ENCODE assay signal across 15 cellular contexts in the genomic region with DNA sequence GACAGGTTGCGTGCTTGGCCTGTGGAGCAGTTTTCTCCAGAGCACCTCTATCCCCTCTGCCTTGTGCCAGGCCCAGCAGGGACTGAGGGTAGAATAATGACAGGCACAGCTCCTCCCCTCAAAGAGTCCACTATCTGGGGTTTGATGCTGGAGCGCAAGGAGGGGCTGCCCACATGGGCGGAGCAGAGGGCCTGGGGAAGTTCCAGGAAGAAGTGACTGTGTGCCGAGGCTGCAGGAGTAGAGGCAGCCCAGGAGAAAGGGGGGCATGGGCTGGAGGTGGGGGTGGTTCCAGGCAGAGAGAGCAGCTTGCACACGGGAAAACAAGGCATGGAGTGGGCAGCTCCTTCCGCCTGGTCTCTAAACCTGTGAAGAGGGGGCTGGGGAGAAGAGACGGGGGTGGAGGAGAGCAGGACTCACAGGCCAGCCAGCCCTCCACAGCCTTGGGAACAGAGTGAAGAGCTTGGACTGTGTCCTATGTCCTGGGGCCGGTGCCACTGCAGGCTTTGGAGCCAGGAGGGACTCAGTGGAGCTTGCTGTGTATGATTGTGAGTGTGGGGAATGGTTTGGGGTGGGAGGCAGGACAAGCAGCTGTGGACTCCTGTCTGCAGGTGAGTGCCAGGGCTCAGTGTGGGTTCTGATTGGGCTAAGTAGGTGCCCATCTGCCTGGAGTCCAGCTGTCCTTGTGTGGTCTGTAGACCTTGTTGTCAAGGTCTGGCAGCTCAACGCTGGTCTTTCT. TPM values are rescaled to one million over a fixed set of nuclear protein-coding genes. Genes with fewer than 3 reads are reported as not detected.
DNase-seq lines count a peak whose midpoint lies in the region; ATAC-seq, FAIRE-seq and TF ChIP-seq lines count a peak whose summit lies in the region.
"Had no signal": no experiment of that assay in that cellular context is flagged by ENCODE, and none has a peak within 500 bp of the region (broad histone marks: within the 10 kb centered on the region; RNA-seq: fewer than 3 reads in every experiment).

No MANE protein-coding gene starts in this region.

- peak; percentile 3 for DNase-seq in HepG2 (ENCODE audit: low spot score)
- DNase-seq in right lobe of liver, result no peak
- DNase-seq in activated naive CD8-positive, alpha-beta T cell treated with anti-CD3 and anti-CD28 coated beads, Interleukin-2, amount 10 ng/mL, durations not matched to agents 7 days and 5 days, result no peak
- no peak for DNase-seq in NCI-H1436 treated with DMSO at 0.1 percent for 48 hours (lab: John Stamatoyannopoulos, UW)
- DNase-seq in kidney tubule cell (ENCODE audit: low spot score), result no peak
- no peak for DNase-seq in osteoblast (ENCODE audit: insufficient read length, low spot score, missing footprints)
- DNase-seq: activated CD8-positive, alpha-beta memory T cell treated with anti-CD3 and anti-CD28 coated beads, Interleukin-2, amount 10 ng/mL, durations not matched to agents 7 days and 5 days; adrenal gland; SJCRH30 had no signal

- intact Hi-C loops in HepG2 (cut with micrococcal nuclease; ENCODE audit: unreplicated experiment), result no loop called here
- intact Hi-C loops in right lobe of liver (cut with DNase I), result no loop called here

- TF ChIP-seq CTCF in HepG2 (CRISPR knock-in tag; IDR thresholded peaks at IDR 0.05) (no peak), right lobe of liver (IDR thresholded peaks at IDR 0.05) (no peak), osteoblast (IDR thresholded peaks at IDR 0.05; ENCODE audit: extremely low read depth, low read depth, low read length) (no peak)

- H3K27ac Mint-ChIP-seq in activated naive CD8-positive, alpha-beta T cell treated with anti-CD3 and anti-CD28 coated beads, Interleukin-2, amount 10 ng/mL, durations not matched to agents 7 days and 5 days, result peak overlapping the region; percentile 59
- H3K27ac Mint-ChIP-seq: activated CD8-positive, alpha-beta memory T cell treated with anti-CD3 and anti-CD28 coated beads, Interleukin-2, amount 10 ng/mL, durations not matched to agents 7 days and 5 days; dendritic cell treated with granulocyte-macrophage colony-stimulating factor and Interleukin-4, amounts not matched to agents 40 ng/mL and 50 ng/mL, for 4 days; IgD-negative memory B cell had no signal

- H3K9me3 ChIP-seq in HepG2 (ENCODE audit: low read length) (no peaks in the 10 kb centered on the region), right lobe of liver (no peaks in the 10 kb centered on the region), osteoblast (ENCODE audit: low read depth, low read length) (no peaks in the 10 kb centered on the region)
- H3K9me3 ChIP-seq: adrenal gland, SJCRH30 had no signal

- H3K4me3 ChIP-seq in HepG2 (replicated peaks in 1 of 3; ENCODE audit: insufficient read depth in 1 of 3, low read depth in 2 of 3, low read length in 3 of 3) (no peak overlapping the region; a peak in 1 of 6 replicates), right lobe of liver (no peak overlapping the region), osteoblast (ENCODE audit: insufficient read depth, low read length) (no peak overlapping the region)
- H3K4me3 ChIP-seq: adrenal gland, SJCRH30 had no signal

- no peak overlapping the region; the same call in 1 of the 2 replicates for H3K4me2 ChIP-seq in HepG2 (ENCODE audit: low read depth, low read length)
- no peak overlapping the region for H3K4me2 ChIP-seq in osteoblast (ENCODE audit: insufficient read depth, low read length)

- peaks cover 22% of the 10 kb centered on the region for H3K36me3 Mint-ChIP-seq in activated naive CD8-positive, alpha-beta T cell treated with anti-CD3 and anti-CD28 coated beads, Interleukin-2, amount 10 ng/mL, durations not matched to agents 7 days and 5 days
- H3K36me3 Mint-ChIP-seq: activated CD8-positive, alpha-beta memory T cell treated with anti-CD3 and anti-CD28 coated beads, Interleukin-2, amount 10 ng/mL, durations not matched to agents 7 days and 5 days; IgD-negative memory B cell had no signal

- peaks cover 50% of the 10 kb centered on the region for H3K4me1 Mint-ChIP-seq in activated naive CD8-positive, alpha-beta T cell treated with anti-CD3 and anti-CD28 coated beads, Interleukin-2, amount 10 ng/mL, durations not matched to agents 7 days and 5 days

- H2AFZ ChIP-seq in HepG2 (ENCODE audit: low read length) (no peak overlapping the region), osteoblast (ENCODE audit: low read length) (no peak overlapping the region)

- no peak for TF ChIP-seq RAD21 in HepG2 (CRISPR knock-in tag; IDR thresholded peaks at IDR 0.05)

- H3K79me2 ChIP-seq in HepG2 (ENCODE audit: insufficient read depth, low read length) (no peaks in the 10 kb centered on the region), osteoblast (ENCODE audit: insufficient read depth, low read length) (no peaks in the 10 kb centered on the region)

- H3K36me3 ChIP-seq in HepG2 (replicated peaks in 1 of 2; ENCODE audit: control insufficient read depth in 1 of 2, insufficient read depth in 2 of 2, low read length in 2 of 2) (no peaks in the 10 kb centered on the region), right lobe of liver (no peaks in the 10 kb centered on the region), osteoblast (ENCODE audit: insufficient read depth, low read length) (no peaks in the 10 kb centered on the region)
- H3K36me3 ChIP-seq: adrenal gland, SJCRH30 had no signal

- H3K27me3 ChIP-seq in HepG2 (ENCODE audit: control insufficient read depth in 1 of 2, insufficient read depth in 2 of 2, low read length in 2 of 2) (no peaks in the 10 kb centered on the region; a peak in 1 of 5 replicates), right lobe of liver (no peaks in the 10 kb centered on the region), layer of hippocampus (ENCODE audit: control insufficient read depth, insufficient read depth, low read length) (no peaks in the 10 kb centered on the region), osteoblast (ENCODE audit: insufficient read depth, low read length) (no peaks in the 10 kb centered on the region)
- H3K27me3 ChIP-seq: adrenal gland, SJCRH30 had no signal

- H3K27ac ChIP-seq in HepG2 (ENCODE audit: extremely low read length, insufficient read depth, low read length), result no peak overlapping the region
- no peak overlapping the region for H3K27ac ChIP-seq in right lobe of liver
- H3K27ac ChIP-seq in layer of hippocampus (ENCODE audit: low read depth, low read length), result peak overlapping the region; percentile 5
- H3K27ac ChIP-seq in osteoblast (ENCODE audit: low read depth, low read length), result no peak overlapping the region
- H3K27ac ChIP-seq: adrenal gland, SJCRH30 had no signal

- H3K4me1 ChIP-seq in HepG2 (ENCODE audit: insufficient read depth, low read length) (peaks cover 8% of the 10 kb centered on the region; the same call in 1 of the 2 replicates), right lobe of liver (no peaks in the 10 kb centered on the region), osteoblast (ENCODE audit: insufficient read depth, low read length) (no peaks in the 10 kb centered on the region)
- H3K4me1 ChIP-seq: adrenal gland, SJCRH30 had no signal

- BruUV-seq in HepG2 (replicated peaks; lab: Mats Ljungman, UMichigan), result no TSS peak

- POLR2A ChIA-PET in HepG2 (lab: Yijun Ruan, JAX), result no interaction called here
- POLR2A ChIA-PET in activated naive CD8-positive, alpha-beta T cell treated with anti-CD3 and anti-CD28 coated beads, Interleukin-2, amount 10 ng/mL, durations not matched to agents 7 days and 5 days (lab: Charles Lee), result interaction anchor here (1.5 kb wide), 1 partner anchor 13 kb away, joined by 4 read pairs; no protein-coding TSS in a partner anchor

- WGBS in HepG2 (ENCODE audit: low lambda C conversion rate), result 22% methylated on average over 8 of the region's 9 CpGs
- WGBS in right lobe of liver (ENCODE audit: insufficient coverage, low coverage, low lambda C conversion rate, missing lambda C conversion rate), result 62% methylated on average over 7 of the region's 9 CpGs

- no peaks in the 10 kb centered on the region for H3K9me3 Mint-ChIP-seq in activated naive CD8-positive, alpha-beta T cell treated with anti-CD3 and anti-CD28 coated beads, Interleukin-2, amount 10 ng/mL, durations not matched to agents 7 days and 5 days
- H3K9me3 Mint-ChIP-seq: dendritic cell treated with granulocyte-macrophage colony-stimulating factor and Interleukin-4, amounts not matched to agents 40 ng/mL and 50 ng/mL, for 4 days had no signal

- TF ChIP-seq EP300 in HepG2 (IDR thresholded peaks at IDR 0.05; ENCODE audit: low read depth in 2 of 2, low read length in 2 of 2) (no peak), HepG2 (CRISPR knock-in tag; IDR thresholded peaks at IDR 0.05; ENCODE audit: borderline replicate concordance) (no peak)

- no peaks in the 10 kb centered on the region for H3K27me3 Mint-ChIP-seq in activated naive CD8-positive, alpha-beta T cell treated with anti-CD3 and anti-CD28 coated beads, Interleukin-2, amount 10 ng/mL, durations not matched to agents 7 days and 5 days
- H3K27me3 Mint-ChIP-seq: activated CD8-positive, alpha-beta memory T cell treated with anti-CD3 and anti-CD28 coated beads, Interleukin-2, amount 10 ng/mL, durations not matched to agents 7 days and 5 days had no signal

- ATAC-seq in HepG2 (peak; percentile 39), right lobe of liver (no peak), HG03108 (IDR thresholded peaks at IDR 0.05; ENCODE audit: unreplicated experiment) (no peak)
- no peak for ATAC-seq in activated naive CD8-positive, alpha-beta T cell treated with anti-CD3 and anti-CD28 coated beads, Interleukin-2, amount 10 ng/mL, durations not matched to agents 7 days and 5 days (ENCODE audit: low read depth)
- ATAC-seq: activated CD8-positive, alpha-beta memory T cell treated with anti-CD3 and anti-CD28 coated beads, Interleukin-2, amount 10 ng/mL, durations not matched to agents 7 days and 5 days had no signal

- FAIRE-seq in HepG2 (lab: Jason Lieb, UNC), result no peak
- FAIRE-seq: H1, TTC549 had no signal

- in situ Hi-C loops in HepG2 (cut with HindIII; ENCODE audit: extremely low pct_ligation_motif_present, low pct_unique_long_range_greater_than_20kb), result no loop called here

- no peak for TF ChIP-seq POLR2A in HepG2 (IDR thresholded peaks at IDR 0.05; ENCODE audit: insufficient read depth in 1 of 2, low read depth in 2 of 2, low read length in 2 of 2)
- TF ChIP-seq POLR2A in right lobe of liver (IDR thresholded peaks at IDR 0.05), result no peak

- CTCF ChIA-PET in HepG2 (lab: Yijun Ruan, JAX; ENCODE audit: low intra/inter-chr PET ratio, low total read pairs), result no interaction called here

- no peak overlapping the region for H3K9ac ChIP-seq in HepG2 (ENCODE audit: insufficient read depth, low read depth, low read length)

- H4K20me1 ChIP-seq in HepG2 (ENCODE audit: insufficient read depth, low read length) (no peaks in the 10 kb centered on the region; the same call in 1 of the 2 replicates), osteoblast (ENCODE audit: insufficient read depth, low read length) (peaks cover 5% of the 10 kb centered on the region)

- H3K4me3 Mint-ChIP-seq in activated naive CD8-positive, alpha-beta T cell treated with anti-CD3 and anti-CD28 coated beads, Interleukin-2, amount 10 ng/mL, durations not matched to agents 7 days and 5 days, result peak overlapping the region; percentile 62
- H3K4me3 Mint-ChIP-seq: activated CD8-positive, alpha-beta memory T cell treated with anti-CD3 and anti-CD28 coated beads, Interleukin-2, amount 10 ng/mL, durations not matched to agents 7 days and 5 days; dendritic cell treated with granulocyte-macrophage colony-stimulating factor and Interleukin-4, amounts not matched to agents 40 ng/mL and 50 ng/mL, for 4 days; IgD-negative memory B cell had no signal

RNA-seq across cellular contexts. Expression of gene APBA2, which starts 48.1 kb away (rescaled TPM):
- total RNA-seq in HepG2 (2016; rRNA removed; fragmentation: Illumina TruSeq; extraction: Trizol) (0.29 and 0.62 TPM in 2 replicates), right lobe of liver (under 1 TPM; 0.51 to 0.75 (median 0.69) TPM), osteoblast (6.2 and 8.8 TPM in 2 replicates)
- 0.40 and 0.79 TPM in 2 replicates for total RNA-seq in HepG2 (2016; cell fraction: cytosol; rRNA removed; fragmentation: Illumina TruSeq; extraction: Trizol; ENCODE audit: low read depth)
- total RNA-seq in HepG2 (2016; cell fraction: insoluble cytoplasmic fraction; rRNA removed; fragmentation: Illumina TruSeq; extraction: Trizol), result 0.56 and 0.74 TPM in 2 replicates
- 0.79 and 0.83 TPM in 2 replicates for total RNA-seq in HepG2 (2016; cell fraction: membrane; rRNA removed; fragmentation: Illumina TruSeq; extraction: Trizol)
- total RNA-seq in HepG2 (2016; cell fraction: nucleus; rRNA removed; fragmentation: Illumina TruSeq; extraction: Trizol), result 0.60 and 0.71 TPM in 2 replicates
- polyA plus RNA-seq in HepG2 (2011; rRNA removed), result 1.5 and 2.3 TPM in 2 replicates
- polyA plus RNA-seq in HepG2 (2011; cell fraction: cytosol; rRNA removed), result 1.2 and 1.4 TPM in 2 replicates
- polyA plus RNA-seq in HepG2 (2011; cell fraction: nucleus; rRNA removed), result 2.0 and 2.3 TPM in 2 replicates
- polyA plus RNA-seq in HepG2 (2012), result 1.0 TPM in 2 replicates
- polyA plus RNA-seq in HepG2 (2016; cell fraction: cytosol; fragmentation: Illumina TruSeq; extraction: Trizol; ENCODE audit: low read depth), result 0.34 and 0.35 TPM in 2 replicates
- 0.58 and 0.87 TPM in 2 replicates for polyA plus RNA-seq in HepG2 (2016; cell fraction: insoluble cytoplasmic fraction; fragmentation: Illumina TruSeq; extraction: Trizol; ENCODE audit: low read depth)
- 0.64 TPM in 2 replicates for polyA plus RNA-seq in HepG2 (2016; cell fraction: membrane; fragmentation: Illumina TruSeq; extraction: Trizol; ENCODE audit: low read depth)
- polyA plus RNA-seq in HepG2 (2016; cell fraction: nucleus; fragmentation: Illumina TruSeq; extraction: Trizol; ENCODE audit: insufficient read depth, low read depth), result 1.00 and 1.3 TPM in 2 replicates
- polyA minus RNA-seq in HepG2 (2011; rRNA and poly(A)+ RNA removed; ENCODE audit: low replicate concordance), result 0.26 and 2.5 TPM in 2 replicates
- 0.49 and 0.79 TPM in 2 replicates for polyA minus RNA-seq in HepG2 (2011; cell fraction: cytosol; rRNA and poly(A)+ RNA removed)
- polyA minus RNA-seq in HepG2 (2011; cell fraction: nucleus; rRNA and poly(A)+ RNA removed), result 0.99 and 1.9 TPM in 2 replicates
- 10 to 100 TPM; 65.1 to 66.0 TPM for total RNA-seq in activated naive CD8-positive, alpha-beta T cell treated with anti-CD3 and anti-CD28 coated beads, Interleukin-2, amount 10 ng/mL, durations not matched to agents 7 days and 5 days
